ENCODE assay signal across 8 cellular contexts in the genomic region with DNA sequence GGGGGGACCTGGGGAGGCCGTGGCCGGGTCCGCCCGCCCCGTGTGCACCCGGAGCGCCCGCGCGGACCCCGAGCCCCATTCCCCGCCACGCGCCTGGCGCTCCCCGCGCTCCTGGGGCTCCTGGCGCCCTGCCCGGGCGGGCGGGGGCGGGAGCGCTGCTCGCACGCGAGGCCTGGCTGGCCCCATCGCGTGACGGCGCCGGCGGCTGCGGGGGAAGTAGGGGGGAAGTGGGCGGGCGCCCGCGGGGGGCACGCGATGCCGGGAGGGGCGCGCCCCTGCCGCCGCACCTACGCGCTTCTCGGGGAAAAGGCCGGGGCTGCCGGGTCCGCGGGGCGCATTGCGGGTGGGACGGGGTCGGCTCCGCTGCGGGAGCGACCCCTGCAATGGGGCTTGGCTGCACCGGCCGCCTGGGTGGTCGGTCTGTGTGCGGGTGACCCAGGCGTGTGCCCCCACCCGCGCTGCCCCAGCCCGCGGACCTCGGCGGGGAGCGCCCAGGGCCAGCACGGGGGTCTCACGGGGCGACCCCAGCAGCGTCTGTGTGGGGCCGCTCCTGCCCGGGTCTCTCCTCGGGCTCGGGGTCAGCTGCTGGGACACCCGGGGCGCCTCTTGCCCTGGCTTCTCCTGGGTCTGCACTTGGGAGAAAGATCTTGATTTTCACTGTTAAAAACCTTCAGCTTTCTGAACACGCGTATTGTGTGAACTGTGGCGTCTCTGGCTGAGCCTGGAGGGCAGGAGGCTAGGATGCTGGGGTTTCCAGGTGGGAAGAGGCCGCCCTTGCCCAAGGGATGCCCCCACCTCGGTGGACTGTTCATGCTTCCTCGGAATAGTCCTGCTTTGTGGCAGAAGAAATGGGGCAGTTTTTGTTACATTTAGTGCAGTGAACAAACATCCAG. TPM values are rescaled to one million over a fixed set of nuclear protein-coding genes. Genes with fewer than 3 reads are reported as not detected.
DNase-seq lines count a peak whose midpoint lies in the region; ATAC-seq lines count a peak whose summit lies in the region.

No MANE protein-coding gene starts in this region.

- intact Hi-C loops in cardiac septum (cut with DNase I), result no loop called here

- H3K9ac ChIP-seq in NT2/D1 (ENCODE audit: insufficient read length, low read depth), result no peak overlapping the region

- H3K27me3 ChIP-seq in NT2/D1 (ENCODE audit: insufficient read depth, insufficient read length), result peaks cover 29% of the 10 kb centered on the region

- DNase-seq in ELR (ENCODE audit: low read depth), result peak; percentile 87
- DNase-seq in NT2/D1 (ENCODE audit: low read depth, low spot score), result no peak
- DNase-seq in activated T-helper 9 cell treated with anti-CD3 and anti-CD28 coated beads, Interleukin-2, amount 50 U/mL, for 16 hours (ENCODE audit: low read depth), result peak; percentile 59
- DNase-seq in cardiac septum (ENCODE audit: low spot score), result peak; percentile 56

- ATAC-seq in HG02642 (IDR thresholded peaks at IDR 0.05; ENCODE audit: poor library complexity, unreplicated experiment), result peak; percentile 43
- no peak for ATAC-seq in HG02938 (IDR thresholded peaks at IDR 0.05; ENCODE audit: unreplicated experiment)
- no peak for ATAC-seq in GM18861 (IDR thresholded peaks at IDR 0.05; ENCODE audit: unreplicated experiment)

- H3K4me3 ChIP-seq in NT2/D1 (ENCODE audit: insufficient read length, low read depth) (peak overlapping the region; percentile 15), skin epidermis (peak overlapping the region; percentile 20 to 46 (median 26))

- H3K27ac ChIP-seq in skin epidermis, result peak overlapping the region in 18 of 21 experiments; percentile 52 to 94 (median 78)

- no peaks in the 10 kb centered on the region for H3K36me3 ChIP-seq in NT2/D1 (ENCODE audit: insufficient read depth, insufficient read length, low read length)

- H3K9me3 ChIP-seq in NT2/D1 (ENCODE audit: insufficient read depth, low read length), result no peaks in the 10 kb centered on the region

- peaks cover 25% of the 10 kb centered on the region for H3K4me1 ChIP-seq in NT2/D1 (ENCODE audit: insufficient read depth, insufficient read length)

RNA-seq across cellular contexts. Expression of gene AHRR, which starts 52.4 kb away (rescaled TPM):
- total RNA-seq in cardiac septum, result 0.73 TPM
